In genomic region chr19:58558623-58559274, GRCh38 we compare ENCODE assay signal across 8 cellular contexts. TPM values are rescaled to one million over a fixed set of nuclear protein-coding genes. Genes with fewer than 3 reads are reported as not detected.
DNase-seq lines count a peak whose midpoint lies in the region; ATAC-seq and TF ChIP-seq lines count a peak whose summit lies in the region.

No MANE protein-coding gene starts in this region.

- no peaks in the 10 kb centered on the region for H3K36me3 ChIP-seq in neural progenitor cell

- H3F3A ChIP-seq in neural progenitor cell (ENCODE audit: low read depth), result peaks cover 70% of the 10 kb centered on the region

- peaks cover 75% of the 10 kb centered on the region for H3K4me1 Mint-ChIP-seq in activated T-cell treated with anti-CD3 and anti-CD28 coated beads, Interleukin-2, amount 50 U/mL, for 24 hours (ENCODE audit: low read depth)
- peaks cover 44% of the 10 kb centered on the region for H3K4me1 Mint-ChIP-seq in neural progenitor cell

- H3K9me3 Mint-ChIP-seq in activated T-cell treated with anti-CD3 and anti-CD28 coated beads, Interleukin-2, amount 50 U/mL, for 24 hours, result no peaks in the 10 kb centered on the region
- H3K9me3 Mint-ChIP-seq in neural progenitor cell, result no peaks in the 10 kb centered on the region

- peak; percentile 47 for ATAC-seq in GM21576 (IDR thresholded peaks at IDR 0.05; ENCODE audit: unreplicated experiment)

- DNase-seq in COLO829 (ENCODE audit: low spot score), result peak; percentile 99
- peak; percentile 98 for DNase-seq in KBM-7
- peak; percentile 99 for DNase-seq in activated T-cell treated with anti-CD3 and anti-CD28 coated beads, Interleukin-2, amount 50 U/mL, for 24 hours
- peak; percentile 99 for DNase-seq in fibroblast of the aortic adventitia (ENCODE audit: low read depth)
- peak; percentile 100 for DNase-seq in neural progenitor cell (ENCODE audit: low spot score)
- peak; percentile 97 for DNase-seq in superior temporal gyrus (ENCODE audit: extremely low spot score)
- DNase-seq in NOMO-1 treated with dmso at 0.1 percent for 144 hours (lab: John Stamatoyannopoulos, UW; ENCODE audit: unreplicated experiment), result no peak

- H4K20me1 ChIP-seq in neural progenitor cell (ENCODE audit: low read depth), result peaks cover 15% of the 10 kb centered on the region

- H3K36me3 Mint-ChIP-seq in activated T-cell treated with anti-CD3 and anti-CD28 coated beads, Interleukin-2, amount 50 U/mL, for 24 hours (ENCODE audit: low read depth), result peaks cover 68% of the 10 kb centered on the region
- peaks cover 14% of the 10 kb centered on the region for H3K36me3 Mint-ChIP-seq in neural progenitor cell

- peaks cover 20% of the 10 kb centered on the region for H3K4me1 ChIP-seq in neural progenitor cell

- H3K79me2 ChIP-seq in neural progenitor cell (ENCODE audit: low read depth), result peaks cover 47% of the 10 kb centered on the region

- peak overlapping the region; percentile 100 for H3K27ac Mint-ChIP-seq in activated T-cell treated with anti-CD3 and anti-CD28 coated beads, Interleukin-2, amount 50 U/mL, for 24 hours
- H3K27ac Mint-ChIP-seq in neural progenitor cell, result peak overlapping the region; percentile 99

- no peaks in the 10 kb centered on the region for H3K27me3 Mint-ChIP-seq in activated T-cell treated with anti-CD3 and anti-CD28 coated beads, Interleukin-2, amount 50 U/mL, for 24 hours
- H3K27me3 Mint-ChIP-seq in neural progenitor cell (ENCODE audit: insufficient read depth, low read depth), result peaks cover 18% of the 10 kb centered on the region

- H3K4me3 ChIP-seq in fibroblast of the aortic adventitia (ENCODE audit: low read depth, low read length) (peak overlapping the region; percentile 92), neural progenitor cell (peak overlapping the region; percentile 65)

- peaks cover 20% of the 10 kb centered on the region for H3K27me3 ChIP-seq in neural progenitor cell

- H3K9ac ChIP-seq in neural progenitor cell, result peak overlapping the region; percentile 99

- no peaks in the 10 kb centered on the region for H3K9me3 ChIP-seq in neural progenitor cell (ENCODE audit: low read depth)

- peak overlapping the region; percentile 81 for H3K4me2 ChIP-seq in neural progenitor cell

- H3K27ac ChIP-seq in neural progenitor cell, result peak overlapping the region; percentile 100

- peak overlapping the region; percentile 97 for H3K4me3 Mint-ChIP-seq in activated T-cell treated with anti-CD3 and anti-CD28 coated beads, Interleukin-2, amount 50 U/mL, for 24 hours
- H3K4me3 Mint-ChIP-seq in neural progenitor cell, result peak overlapping the region; percentile 98

- in situ Hi-C loops in KBM-7 (cut with MboI; ENCODE audit: low pct_unique_long_range_greater_than_20kb, low sequenced_read_pairs), result no loop called here

- peak overlapping the region; percentile 86 for H2AFZ ChIP-seq in neural progenitor cell (replicated peaks)

- TF ChIP-seq CTCF in fibroblast of the aortic adventitia (IDR thresholded peaks at IDR 0.05; ENCODE audit: insufficient read depth, low read length) (no peak), neural progenitor cell (IDR thresholded peaks at IDR 0.05) (no peak)

RNA-seq across cellular contexts. Expression of gene UBE2M, which starts 0.3 kb away (rescaled TPM):
- total RNA-seq in fibroblast of the aortic adventitia (ENCODE audit: low replicate concordance) (36.8 and 55.1 TPM in 2 replicates), neural progenitor cell (ENCODE audit: low replicate concordance) (59.3 and 73.3 TPM in 2 replicates)

RNA-seq across cellular contexts. Expression of gene CHMP2A, which starts 3.8 kb away (rescaled TPM):
- 109 and 239 TPM in 2 replicates for total RNA-seq in fibroblast of the aortic adventitia (ENCODE audit: low replicate concordance)
- total RNA-seq in neural progenitor cell (ENCODE audit: low replicate concordance), result 141 and 148 TPM in 2 replicates

RNA-seq across cellular contexts. Expression of gene MZF1, which starts 14.4 kb away (rescaled TPM):
- total RNA-seq in fibroblast of the aortic adventitia (ENCODE audit: low replicate concordance) (15.5 and 21.1 TPM in 2 replicates), neural progenitor cell (ENCODE audit: low replicate concordance) (8.4 and 32.3 TPM in 2 replicates)

RNA-seq across cellular contexts. Expression of gene TRIM28, which starts 14.9 kb away (rescaled TPM):
- total RNA-seq in fibroblast of the aortic adventitia (ENCODE audit: low replicate concordance) (233 and 474 TPM in 2 replicates), neural progenitor cell (ENCODE audit: low replicate concordance) (390 and 678 TPM in 2 replicates)

RNA-seq across cellular contexts. Expression of gene ZBTB45, which starts 39.1 kb away (rescaled TPM):
- total RNA-seq in fibroblast of the aortic adventitia (ENCODE audit: low replicate concordance) (9.2 and 9.9 TPM in 2 replicates), neural progenitor cell (ENCODE audit: low replicate concordance) (2.2 and 12.8 TPM in 2 replicates)
